Comparison of ENCODE assay signal across 25 cellular contexts in the genomic region with DNA sequence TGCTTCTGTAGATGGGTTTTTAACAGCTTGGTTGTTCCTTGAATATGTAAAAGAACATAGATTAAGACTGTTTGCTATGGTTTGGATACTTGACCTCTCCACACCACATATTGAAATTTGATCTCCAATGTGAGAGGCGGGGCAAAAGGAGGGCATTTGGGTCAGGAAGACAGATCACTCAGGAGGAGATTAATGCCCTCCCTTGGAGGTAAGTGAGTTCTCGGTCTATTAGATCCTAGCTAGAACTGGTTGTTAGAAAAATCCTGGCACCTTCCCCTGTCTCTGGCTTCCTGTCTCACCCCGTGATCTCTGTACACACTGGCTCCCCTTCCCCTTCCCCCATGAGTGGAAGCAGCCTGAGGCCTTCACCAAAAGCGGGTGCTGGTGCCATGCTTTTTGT.
DNase-seq lines count a peak whose midpoint lies in the region; ATAC-seq and TF ChIP-seq lines count a peak whose summit lies in the region.
"Had no signal": no experiment of that assay in that cellular context is flagged by ENCODE, and none has a peak within 500 bp of the region (broad histone marks: within the 10 kb centered on the region; RNA-seq: fewer than 3 reads in every experiment).

No MANE protein-coding gene starts in this region.

- H3K4me2 ChIP-seq in neural progenitor cell = no peak overlapping the region
- H3K4me2 ChIP-seq: PC-9 had no signal

- peak; percentile 53 for DNase-seq in Caki2 (ENCODE audit: low read depth)
- peak; percentile 19 for DNase-seq in NCI-H510A (lab: John Stamatoyannopoulos, UW)
- DNase-seq in glomerular visceral epithelial cell (ENCODE audit: extremely low spot score) = peak; percentile 47
- DNase-seq in neural progenitor cell (ENCODE audit: low spot score) = no peak
- DNase-seq in HEK293T (ENCODE audit: extremely low spot score) = no peak
- DNase-seq in left cardiac atrium = no peak
- no peak for DNase-seq in DMS153 (lab: John Stamatoyannopoulos, UW)
- DNase-seq: activated CD8-positive, alpha-beta memory T cell treated with anti-CD3 and anti-CD28 coated beads, Interleukin-2, amount 50 U/mL, for 48 hours; activated effector memory CD4-positive, alpha-beta T cell treated with Interleukin-2 at 50 U/mL for 16 hours; brain microvascular endothelial cell; CD4-positive, alpha-beta memory T cell; DMS79; esophagus squamous epithelium; GM23248; midbrain; NCI-H1048; NCI-H526; retina; stimulated activated CD8-positive, alpha-beta memory T cell treated with anti-CD3 and anti-CD28 coated beads, Interleukin-4, amount 100 ng/mL, for 48 hours had no signal

- peaks cover 18% of the 10 kb centered on the region for H3K4me1 Mint-ChIP-seq in neural progenitor cell

- no peak overlapping the region for H2AFZ ChIP-seq in neural progenitor cell (replicated peaks)
- H2AFZ ChIP-seq: GM23248, PC-9 had no signal

- H3K27me3 Mint-ChIP-seq in neural progenitor cell (ENCODE audit: insufficient read depth, low read depth) = peaks cover 7% of the 10 kb centered on the region
- H3K27me3 Mint-ChIP-seq: CD4-positive, alpha-beta memory T cell had no signal

- in situ Hi-C loops in Caki2 (cut with HindIII; ENCODE audit: low pct_unique_long_range_greater_than_20kb, low sequenced_read_pairs) = no loop called here

- no peaks in the 10 kb centered on the region for H3K79me2 ChIP-seq in neural progenitor cell (ENCODE audit: low read depth)

- H3K4me1 ChIP-seq in neural progenitor cell = peaks cover 8% of the 10 kb centered on the region
- H3K4me1 ChIP-seq: SJCRH30 had no signal

- H3K4me3 ChIP-seq in neural progenitor cell = no peak overlapping the region
- H3K4me3 ChIP-seq: esophagus squamous epithelium, gastroesophageal sphincter, GM23248, PC-9, SJCRH30, suprapubic skin had no signal

- H3K27me3 ChIP-seq in neural progenitor cell = no peaks in the 10 kb centered on the region
- H3K27me3 ChIP-seq: brain microvascular endothelial cell, esophagus squamous epithelium, gastroesophageal sphincter, suprapubic skin had no signal

- no peak overlapping the region for H3K27ac ChIP-seq in neural progenitor cell
- H3K27ac ChIP-seq: brain microvascular endothelial cell, gastroesophageal sphincter, GM23248, PC-9, SJCRH30, suprapubic skin, VCaP had no signal

- ATAC-seq in left cardiac atrium = no peak
- ATAC-seq: gastroesophageal sphincter had no signal

- intact Hi-C loops in left cardiac atrium (cut with DNase I) = no loop called here

- H3K36me3 Mint-ChIP-seq in neural progenitor cell = no peaks in the 10 kb centered on the region
- H3K36me3 Mint-ChIP-seq: CD4-positive, alpha-beta memory T cell had no signal

- H3K9ac ChIP-seq in neural progenitor cell = no peak overlapping the region
- H3K9ac ChIP-seq: GM23248 had no signal

- H3K9me3 ChIP-seq in neural progenitor cell (ENCODE audit: low read depth) = no peaks in the 10 kb centered on the region
- H3K9me3 ChIP-seq: esophagus squamous epithelium, gastroesophageal sphincter, SJCRH30, suprapubic skin had no signal

- no peaks in the 10 kb centered on the region for H3K36me3 ChIP-seq in neural progenitor cell
- H3K36me3 ChIP-seq: brain microvascular endothelial cell, esophagus squamous epithelium, gastroesophageal sphincter, SJCRH30, suprapubic skin had no signal

- peak overlapping the region; percentile 80 for H3K27ac Mint-ChIP-seq in neural progenitor cell
- H3K27ac Mint-ChIP-seq: T-helper 1 cell treated with Interleukin-12 subunit alpha and Interleukin-12 subunit beta and Interleukin-4 antibody, amounts not matched to agents 30 μg/mL and 1 μg/mL, for 36 hours had no signal

- POLR2A ChIA-PET in HEK293T (lab: Yijun Ruan, JAX) = no interaction called here

- no peak overlapping the region for H3K4me3 Mint-ChIP-seq in neural progenitor cell
- H3K4me3 Mint-ChIP-seq: CD4-positive, alpha-beta memory T cell; T-helper 1 cell treated with Interleukin-12 subunit alpha and Interleukin-12 subunit beta and Interleukin-4 antibody, amounts not matched to agents 30 μg/mL and 1 μg/mL, for 36 hours had no signal

- H4K20me1 ChIP-seq in neural progenitor cell (ENCODE audit: low read depth) = no peaks in the 10 kb centered on the region

- CTCF ChIA-PET in HEK293T (lab: Yijun Ruan, JAX) = no interaction called here

- TF ChIP-seq CTCF in neural progenitor cell (IDR thresholded peaks at IDR 0.05) = no peak

- H3F3A ChIP-seq in neural progenitor cell (ENCODE audit: low read depth) = no peaks in the 10 kb centered on the region

- H3K9me3 Mint-ChIP-seq in neural progenitor cell = no peaks in the 10 kb centered on the region
- H3K9me3 Mint-ChIP-seq: CD4-positive, alpha-beta memory T cell; T-helper 1 cell treated with Interleukin-12 subunit alpha and Interleukin-12 subunit beta and Interleukin-4 antibody, amounts not matched to agents 30 μg/mL and 1 μg/mL, for 36 hours had no signal

TF ChIP-seq in HEK293T, 16 proteins besides CTCF, POLR2A, EP300 and RAD21:
- no peak for TF ChIP-seq ELF4 (IDR thresholded peaks at IDR 0.05)
- TF ChIP-seq NFRKB (IDR thresholded peaks at IDR 0.05) = no peak
- no peak for TF ChIP-seq TARDBP (IDR thresholded peaks at IDR 0.05)
- no peak for TF ChIP-seq SUZ12 (IDR thresholded peaks at IDR 0.05)
- TF ChIP-seq FOXM1 (IDR thresholded peaks at IDR 0.05; ENCODE audit: borderline replicate concordance) = no peak
- TF ChIP-seq FOXA1 (IDR thresholded peaks at IDR 0.05) = no peak
- TF ChIP-seq CTBP1 (IDR thresholded peaks at IDR 0.05; ENCODE audit: borderline replicate concordance) = no peak
- TF ChIP-seq LEF1 (IDR thresholded peaks at IDR 0.05; ENCODE audit: borderline replicate concordance) = no peak
- TF ChIP-seq HDGF (IDR thresholded peaks at IDR 0.05; ENCODE audit: borderline replicate concordance) = no peak
- TF ChIP-seq FOXK2 (IDR thresholded peaks at IDR 0.05) = no peak
- TF ChIP-seq ARNT (IDR thresholded peaks at IDR 0.05) = no peak
- TF ChIP-seq ZNF384 (IDR thresholded peaks at IDR 0.05) = no peak
- no peak for TF ChIP-seq L3MBTL2 (conservative IDR thresholded peaks at IDR 0.05)
- TF ChIP-seq BHLHE40 (IDR thresholded peaks at IDR 0.05; ENCODE audit: borderline replicate concordance) = no peak
- TF ChIP-seq SP1 (IDR thresholded peaks at IDR 0.05) = no peak
- TF ChIP-seq, protein P1, sequence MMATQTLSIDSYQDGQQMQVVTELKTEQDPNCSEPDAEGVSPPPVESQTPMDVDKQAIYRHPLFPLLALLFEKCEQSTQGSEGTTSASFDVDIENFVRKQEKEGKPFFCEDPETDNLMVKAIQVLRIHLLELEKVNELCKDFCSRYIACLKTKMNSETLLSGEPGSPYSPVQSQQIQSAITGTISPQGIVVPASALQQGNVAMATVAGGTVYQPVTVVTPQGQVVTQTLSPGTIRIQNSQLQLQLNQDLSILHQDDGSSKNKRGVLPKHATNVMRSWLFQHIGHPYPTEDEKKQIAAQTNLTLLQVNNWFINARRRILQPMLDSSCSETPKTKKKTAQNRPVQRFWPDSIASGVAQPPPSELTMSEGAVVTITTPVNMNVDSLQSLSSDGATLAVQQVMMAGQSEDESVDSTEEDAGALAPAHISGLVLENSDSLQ (IDR thresholded peaks at IDR 0.05) = no peak
TF ChIP-seq in HEK293T: peak in this region for 0.

Comparison
In these comparisons a context has a peak if more than half of its experiments do, and no peak if none do; other contexts are left out.
1. DNase-seq: peak in Caki2 (single experiment), NCI-H510A (single experiment) and glomerular visceral epithelial cell (single experiment); none in neural progenitor cell (single experiment), HEK293T (single experiment), left cardiac atrium (single experiment) and DMS153 (single experiment).